14 cellular contexts compared by ENCODE assay signal in the genomic region with DNA sequence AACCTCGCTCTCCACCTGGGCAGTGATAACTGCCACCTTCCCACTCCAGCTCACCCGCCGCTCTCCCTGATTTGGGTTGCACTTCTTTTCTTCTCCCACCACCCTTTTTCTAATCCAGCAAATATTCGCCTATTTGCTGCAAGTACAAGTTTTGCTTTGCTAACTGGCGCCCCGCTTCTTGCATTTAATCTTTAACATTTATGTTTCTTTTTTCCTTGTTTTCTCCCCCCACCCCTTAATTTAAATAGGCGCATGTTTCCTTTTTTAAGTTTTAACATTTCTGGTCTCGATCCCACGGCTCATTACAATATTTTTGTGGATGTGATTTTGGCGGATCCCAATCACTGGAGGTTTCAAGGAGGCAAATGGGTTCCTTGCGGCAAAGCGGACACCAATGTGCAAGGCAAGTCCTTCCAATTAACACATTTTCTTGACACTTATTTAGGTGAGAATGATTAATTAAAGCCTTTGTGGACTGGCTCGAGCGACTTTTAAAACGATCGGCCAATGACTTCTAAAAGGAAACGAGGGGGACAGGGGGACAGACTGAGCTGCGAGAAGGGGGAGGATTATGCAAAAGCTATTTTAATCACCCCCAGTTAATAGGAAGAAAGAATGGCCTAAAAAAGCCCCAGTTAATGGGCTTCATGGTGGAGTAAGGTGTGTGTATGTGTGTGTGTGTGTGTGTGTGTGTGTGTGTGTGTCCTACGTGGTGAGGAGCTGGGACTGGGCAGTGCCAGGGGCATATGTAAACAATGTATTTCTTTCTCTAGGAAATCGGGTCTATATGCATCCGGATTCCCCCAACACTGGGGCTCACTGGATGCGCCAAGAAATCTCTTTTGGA. TPM values are rescaled to one million over a fixed set of nuclear protein-coding genes. Genes with fewer than 3 reads are reported as not detected.
DNase-seq lines count a peak whose midpoint lies in the region; ATAC-seq, FAIRE-seq and TF ChIP-seq lines count a peak whose summit lies in the region.
"Had no signal": no experiment of that assay in that cellular context is flagged by ENCODE, and none has a peak within 500 bp of the region (broad histone marks: within the 10 kb centered on the region; RNA-seq: fewer than 3 reads in every experiment).

No MANE protein-coding gene starts in this region.

- H3K9me3 Mint-ChIP-seq in activated B cell treated with CpG ODN at 0.5 μM for 24 hours (no peaks in the 10 kb centered on the region), type B pancreatic cell (no peaks in the 10 kb centered on the region)

- no peak for FAIRE-seq in HepG2 (lab: Jason Lieb, UNC)
- FAIRE-seq: frontal cortex had no signal

- intact Hi-C loops in HepG2 (cut with micrococcal nuclease; ENCODE audit: unreplicated experiment) (loop anchor here (5.0 kb wide), 1 partner anchor 110 kb away; a partner anchor contains a TSS), right lobe of liver (cut with DNase I) (no loop called here), activated B cell treated with CpG ODN at 0.5 μM for 24 hours (cut with micrococcal nuclease) (loop anchor here (5.0 kb wide), 1 partner anchor 170 kb away; no protein-coding TSS in a partner anchor)

- POLR2A ChIA-PET in HepG2 (lab: Yijun Ruan, JAX): no interaction called here
- POLR2A ChIA-PET in activated B cell treated with CpG ODN at 0.5 μM for 24 hours (lab: Charles Lee): no interaction called here

- no peak overlapping the region for H3K4ac ChIP-seq in mesenchymal stem cell (ENCODE audit: low read depth in 1 of 2, low read length in 2 of 2)

- no peak overlapping the region for H3K18ac ChIP-seq in mesenchymal stem cell (ENCODE audit: low read depth in 1 of 2, low read length in 2 of 2)

- DNase-seq in HepG2 (ENCODE audit: low spot score) (no peak), right lobe of liver (no peak), activated B cell treated with CpG ODN at 0.5 μM for 24 hours (no peak), type B pancreatic cell (ENCODE audit: extremely low spot score, unreplicated experiment) (no peak), mesenchymal stem cell (no peak), NCI-H446 (lab: John Stamatoyannopoulos, UW) (no peak)
- DNase-seq: body of pancreas; effector memory CD4-positive, alpha-beta T cell; NCI-H2029 treated with DMSO at 0.1 percent for 48 hours had no signal

- H3K4me3 Mint-ChIP-seq in activated B cell treated with CpG ODN at 0.5 μM for 24 hours: no peak overlapping the region
- H3K4me3 Mint-ChIP-seq in type B pancreatic cell: peak overlapping the region; percentile 63

- H3K14ac ChIP-seq in mesenchymal stem cell (ENCODE audit: low read length in 2 of 2): no peak overlapping the region

- no peak overlapping the region for H2BK12ac ChIP-seq in mesenchymal stem cell (ENCODE audit: low read length in 2 of 2)

- TF ChIP-seq EP300 in HepG2 (IDR thresholded peaks at IDR 0.05; ENCODE audit: low read depth in 2 of 2, low read length in 2 of 2): no peak
- no peak for TF ChIP-seq EP300 in HepG2 (CRISPR knock-in tag; IDR thresholded peaks at IDR 0.05; ENCODE audit: borderline replicate concordance)

- H3K4me3 ChIP-seq in HepG2 (replicated peaks in 1 of 3; ENCODE audit: insufficient read depth in 1 of 3, low read depth in 2 of 3, low read length in 3 of 3) (no peak overlapping the region), right lobe of liver (no peak overlapping the region), iPS-15b (ENCODE audit: low read depth, low read length) (peak overlapping the region; percentile 34), mesenchymal stem cell (ENCODE audit: insufficient read depth in 1 of 2, low read depth in 1 of 2, low read length in 2 of 2) (peak overlapping the region in 1 of 2 experiments; percentile 45)
- H3K4me3 ChIP-seq: body of pancreas had no signal

- H3K9me3 ChIP-seq in HepG2 (ENCODE audit: low read length) (no peaks in the 10 kb centered on the region), right lobe of liver (no peaks in the 10 kb centered on the region), iPS-15b (ENCODE audit: control insufficient read depth, insufficient read depth, low read length) (no peaks in the 10 kb centered on the region), mesenchymal stem cell (ENCODE audit: control insufficient read depth, low read length) (no peaks in the 10 kb centered on the region)
- H3K9me3 ChIP-seq: body of pancreas had no signal

- no peak for TF ChIP-seq RAD21 in HepG2 (CRISPR knock-in tag; IDR thresholded peaks at IDR 0.05)

- H4K91ac ChIP-seq in mesenchymal stem cell (ENCODE audit: low read length): no peak overlapping the region

- no peak overlapping the region for H2BK120ac ChIP-seq in mesenchymal stem cell (ENCODE audit: low read depth, low read length)

- no peak for TF ChIP-seq CTCF in HepG2 (CRISPR knock-in tag; IDR thresholded peaks at IDR 0.05)
- no peak for TF ChIP-seq CTCF in right lobe of liver (IDR thresholded peaks at IDR 0.05)
- TF ChIP-seq CTCF in activated B cell treated with CpG ODN at 0.5 μM for 24 hours (IDR thresholded peaks at IDR 0.05): no peak
- TF ChIP-seq CTCF in type B pancreatic cell (conservative IDR thresholded peaks at IDR 0.05): no peak

- H3K4me1 ChIP-seq in HepG2 (ENCODE audit: insufficient read depth, low read length) (peaks cover 44% of the 10 kb centered on the region), right lobe of liver (peaks cover 0 to 34% (median 5%) of the 10 kb centered on the region in 4 donors), iPS-15b (ENCODE audit: control insufficient read depth, insufficient read depth, low read length) (peaks cover 9% of the 10 kb centered on the region), mesenchymal stem cell (ENCODE audit: control insufficient read depth, insufficient read depth, low read depth, low read length) (peaks cover 25% of the 10 kb centered on the region)

- H3K27ac Mint-ChIP-seq in activated B cell treated with CpG ODN at 0.5 μM for 24 hours (peak overlapping the region; percentile 33), type B pancreatic cell (no peak overlapping the region)

- in situ Hi-C loops in HepG2 (cut with HindIII; ENCODE audit: extremely low pct_ligation_motif_present, low pct_unique_long_range_greater_than_20kb): no loop called here

- TF ChIP-seq POLR2A in HepG2 (IDR thresholded peaks at IDR 0.05; ENCODE audit: insufficient read depth in 1 of 2, low read depth in 2 of 2, low read length in 2 of 2): no peak
- TF ChIP-seq POLR2A in right lobe of liver (IDR thresholded peaks at IDR 0.05): no peak

- H3K4me2 ChIP-seq in HepG2 (ENCODE audit: low read depth, low read length) (no peak overlapping the region), mesenchymal stem cell (ENCODE audit: low read length, poor library complexity, severe bottlenecking) (no peak overlapping the region)

- peaks cover 74% of the 10 kb centered on the region for H3K27me3 Mint-ChIP-seq in activated B cell treated with CpG ODN at 0.5 μM for 24 hours
- peaks cover 96% of the 10 kb centered on the region for H3K27me3 Mint-ChIP-seq in type B pancreatic cell

- no peak overlapping the region for H4K8ac ChIP-seq in mesenchymal stem cell (ENCODE audit: low read length)

- CTCF ChIA-PET in HepG2 (lab: Yijun Ruan, JAX; ENCODE audit: low intra/inter-chr PET ratio, low total read pairs) (no interaction called here), activated B cell treated with CpG ODN at 0.5 μM for 24 hours (lab: Charles Lee) (no interaction called here)

- H3K4me1 Mint-ChIP-seq in activated B cell treated with CpG ODN at 0.5 μM for 24 hours (peaks cover 53% of the 10 kb centered on the region), type B pancreatic cell (ENCODE audit: unreplicated experiment) (peaks cover 25% of the 10 kb centered on the region)

- peaks cover 18 to 74% of the 10 kb centered on the region in 2 experiments for H3K27me3 ChIP-seq in HepG2 (ENCODE audit: control insufficient read depth in 1 of 2, insufficient read depth in 2 of 2, low read length in 2 of 2)
- H3K27me3 ChIP-seq in right lobe of liver: peaks cover 11 to 20% of the 10 kb centered on the region in 2 donors
- H3K27me3 ChIP-seq in iPS-15b (ENCODE audit: control insufficient read depth, insufficient read depth, low read length): peaks cover 95% of the 10 kb centered on the region
- H3K27me3 ChIP-seq in mesenchymal stem cell (ENCODE audit: control insufficient read depth in 1 of 2, insufficient read depth in 1 of 2, low read length in 2 of 2): peaks cover 76 to 80% of the 10 kb centered on the region in 2 experiments

- H4K20me1 ChIP-seq in HepG2 (ENCODE audit: insufficient read depth, low read length): no peaks in the 10 kb centered on the region

- BruUV-seq in HepG2 (replicated peaks; lab: Mats Ljungman, UMichigan): no TSS peak

- H2AFZ ChIP-seq in HepG2 (ENCODE audit: low read length) (no peak overlapping the region), mesenchymal stem cell (ENCODE audit: low read depth, low read length) (no peak overlapping the region)

- H3K9ac ChIP-seq in HepG2 (ENCODE audit: insufficient read depth, low read depth, low read length): no peak overlapping the region
- no peak overlapping the region for H3K9ac ChIP-seq in iPS-15b (ENCODE audit: low read depth, low read length)
- no peak overlapping the region for H3K9ac ChIP-seq in mesenchymal stem cell (ENCODE audit: low read length)

- no peaks in the 10 kb centered on the region for H3K79me1 ChIP-seq in mesenchymal stem cell (replicated peaks; ENCODE audit: low read length, poor library complexity, severe bottlenecking)

- H3K27ac ChIP-seq in HepG2 (ENCODE audit: extremely low read length, insufficient read depth, low read length) (no peak overlapping the region), right lobe of liver (no peak overlapping the region), mesenchymal stem cell (ENCODE audit: low read length, poor library complexity, severe bottlenecking) (no peak overlapping the region)
- H3K27ac ChIP-seq: body of pancreas had no signal

- H3K79me2 ChIP-seq in HepG2 (ENCODE audit: insufficient read depth, low read length): no peaks in the 10 kb centered on the region

- no peak overlapping the region for H2AK5ac ChIP-seq in mesenchymal stem cell (ENCODE audit: low read length, severe bottlenecking)

- no peak overlapping the region for H2BK15ac ChIP-seq in mesenchymal stem cell (ENCODE audit: low read depth, poor library complexity, severe bottlenecking)

- 49% methylated on average over 22 of the region's 22 CpGs for WGBS in HepG2 (ENCODE audit: low lambda C conversion rate)
- 8% methylated on average over 20 of the region's 22 CpGs for WGBS in right lobe of liver (ENCODE audit: insufficient coverage, low coverage, low lambda C conversion rate, missing lambda C conversion rate)
- WGBS in mesenchymal stem cell: 2% methylated on average over 21 of the region's 22 CpGs

- no peaks in the 10 kb centered on the region for H3K36me3 ChIP-seq in HepG2 (replicated peaks in 1 of 2; ENCODE audit: control insufficient read depth in 1 of 2, insufficient read depth in 2 of 2, low read length in 2 of 2)
- H3K36me3 ChIP-seq in right lobe of liver: no peaks in the 10 kb centered on the region
- no peaks in the 10 kb centered on the region for H3K36me3 ChIP-seq in iPS-15b (ENCODE audit: control insufficient read depth, insufficient read depth, low read length)
- no peaks in the 10 kb centered on the region for H3K36me3 ChIP-seq in mesenchymal stem cell (ENCODE audit: control insufficient read depth in 1 of 2, insufficient read depth in 2 of 2, low read depth in 1 of 2, low read length in 2 of 2)

- H3K36me3 Mint-ChIP-seq in activated B cell treated with CpG ODN at 0.5 μM for 24 hours (ENCODE audit: low read depth) (no peaks in the 10 kb centered on the region), type B pancreatic cell (peaks cover 4% of the 10 kb centered on the region)

- no peak for ATAC-seq in HepG2
- ATAC-seq in right lobe of liver: no peak
- no peak for ATAC-seq in activated B cell treated with CpG ODN at 0.5 μM for 24 hours (ENCODE audit: low read depth)
- ATAC-seq in HG03378 (IDR thresholded peaks at IDR 0.05; ENCODE audit: unreplicated experiment): no peak
- ATAC-seq: body of pancreas had no signal

- H3K23ac ChIP-seq in mesenchymal stem cell (ENCODE audit: low read length in 2 of 2): no peak overlapping the region

- no peak overlapping the region for H2BK5ac ChIP-seq in mesenchymal stem cell (ENCODE audit: low read depth, low read length, poor library complexity, severe bottlenecking)

RNA-seq across cellular contexts. Expression of a gene that starts 1.6 kb away (rescaled TPM):
- total RNA-seq in HepG2 (2016; rRNA removed; fragmentation: Illumina TruSeq; extraction: Trizol) (not detected in 2 replicates), right lobe of liver (not detected), activated B cell treated with CpG ODN at 0.5 μM for 24 hours (0.02 and 0.07 TPM in 2 replicates), type B pancreatic cell (ENCODE audit: low replicate concordance) (1.1 TPM in 1 of 2 replicates, not detected in the other)
- not detected in 2 replicates for total RNA-seq in HepG2 (2016; cell fraction: cytosol; rRNA removed; fragmentation: Illumina TruSeq; extraction: Trizol; ENCODE audit: low read depth)
- 0.09 TPM in 1 of 2 replicates, not detected in the other for total RNA-seq in HepG2 (2016; cell fraction: insoluble cytoplasmic fraction; rRNA removed; fragmentation: Illumina TruSeq; extraction: Trizol)
- not detected in 2 replicates for total RNA-seq in HepG2 (2016; cell fraction: membrane; rRNA removed; fragmentation: Illumina TruSeq; extraction: Trizol)
- total RNA-seq in HepG2 (2016; cell fraction: nucleus; rRNA removed; fragmentation: Illumina TruSeq; extraction: Trizol): 0.03 and 0.06 TPM in 2 replicates
- 0.03 TPM in 1 of 2 replicates, not detected in the other for polyA plus RNA-seq in HepG2 (2011; rRNA removed)
- polyA plus RNA-seq in HepG2 (2011; cell fraction: cytosol; rRNA removed): not detected in 2 replicates
- 0.05 and 0.10 TPM in 2 replicates for polyA plus RNA-seq in HepG2 (2011; cell fraction: nucleus; rRNA removed)
- polyA plus RNA-seq in HepG2 (2012): not detected in 2 replicates
- not detected in 2 replicates for polyA plus RNA-seq in HepG2 (2016; cell fraction: cytosol; fragmentation: Illumina TruSeq; extraction: Trizol; ENCODE audit: low read depth)
- not detected in 2 replicates for polyA plus RNA-seq in HepG2 (2016; cell fraction: insoluble cytoplasmic fraction; fragmentation: Illumina TruSeq; extraction: Trizol; ENCODE audit: low read depth)
- polyA plus RNA-seq in HepG2 (2016; cell fraction: membrane; fragmentation: Illumina TruSeq; extraction: Trizol; ENCODE audit: low read depth): not detected in 2 replicates
- polyA plus RNA-seq in HepG2 (2016; cell fraction: nucleus; fragmentation: Illumina TruSeq; extraction: Trizol; ENCODE audit: insufficient read depth, low read depth): not detected in 2 replicates
- polyA minus RNA-seq in HepG2 (2011; rRNA and poly(A)+ RNA removed; ENCODE audit: low replicate concordance): 0.04 TPM in 1 of 2 replicates, not detected in the other
- not detected in 2 replicates for polyA minus RNA-seq in HepG2 (2011; cell fraction: cytosol; rRNA and poly(A)+ RNA removed)
- 0.37 and 0.52 TPM in 2 replicates for polyA minus RNA-seq in HepG2 (2011; cell fraction: nucleus; rRNA and poly(A)+ RNA removed)
- polyA plus RNA-seq in mesenchymal stem cell (2013, experiment 1 of 2): 0.01 TPM
- 0.01 TPM for polyA plus RNA-seq in mesenchymal stem cell (2013, experiment 2 of 2)
- total RNA-seq: body of pancreas, G401 had no signal
- polyA plus RNA-seq: BJ had no signal

Comparison
In these comparisons a context has a peak if more than half of its experiments do, and no peak if none do; other contexts are left out.
1. intact Hi-C loops: an anchor here in HepG2 (5.0 kb wide) and activated B cell treated with CpG ODN at 0.5 μM for 24 hours (5.0 kb wide); none called in right lobe of liver.